Comparison of ENCODE assay signal across 14 cellular contexts in genomic region chr12:54191126-54191525, GRCh38. TPM values are rescaled to one million over a fixed set of nuclear protein-coding genes. Genes with fewer than 3 reads are reported as not detected.
A peak's percentile ranks its signal among the peaks of the same experiment; 100 is the strongest.
DNase-seq lines count a peak whose midpoint lies in the region; ATAC-seq, FAIRE-seq and TF ChIP-seq lines count a peak whose summit lies in the region.
"Had no signal": no experiment of that assay in that cellular context is flagged by ENCODE, and none has a peak within 500 bp of the region (broad histone marks: within the 10 kb centered on the region; RNA-seq: fewer than 3 reads in every experiment).

No MANE protein-coding gene starts in this region.

- no peak overlapping the region for H3K27ac ChIP-seq in ACC112 (ENCODE audit: low read depth, low read length)
- no peak overlapping the region for H3K27ac ChIP-seq in K562 (ENCODE audit: extremely low read depth, low read depth, low read length)
- H3K27ac ChIP-seq: tibial artery had no signal

- H3K27me3 Mint-ChIP-seq in nephron (ENCODE audit: low read depth): peaks cover 2% of the 10 kb centered on the region

- H3K4me3 ChIP-seq in ACC112 (ENCODE audit: low read depth, low read length) (no peak overlapping the region), K562 (no peak overlapping the region)
- H3K4me3 ChIP-seq: tibial artery had no signal

- H3K9me3 ChIP-seq in K562 (replicated peaks; ENCODE audit: control insufficient read depth, insufficient read depth, low read depth, low read length): no peaks in the 10 kb centered on the region
- H3K9me3 ChIP-seq: tibial artery had no signal

- H3K4me2 ChIP-seq in K562 (ENCODE audit: insufficient read depth, low read length): no peak overlapping the region

- H3K4me3 Mint-ChIP-seq in nephron: peak overlapping the region in 2 of 3 experiments; percentile 12 to 63
- H3K4me3 Mint-ChIP-seq: activated CD4-positive, alpha-beta T cell treated with anti-CD3 and anti-CD28 coated beads for 36 hours; central memory CD8-positive, alpha-beta T cell; memory B cell had no signal

- H2AFZ ChIP-seq in ACC112 (ENCODE audit: low read length, unreplicated experiment) (peak overlapping the region; percentile 64), K562 (ENCODE audit: low read depth, low read length) (peak overlapping the region; percentile 14)

- H3K9me3 Mint-ChIP-seq in nephron: no peaks in the 10 kb centered on the region
- H3K9me3 Mint-ChIP-seq: central memory CD8-positive, alpha-beta T cell; memory B cell had no signal

- in situ Hi-C loops in K562 (cut with MboI): loop anchor here (10.0 kb wide), 1 partner anchor 166 kb away; the partner anchor contains the start of gene HOXC6

- TF ChIP-seq CTCF in K562 (IDR thresholded peaks at IDR 0.05 in 2 of 3, conservative IDR thresholded peaks at IDR 0.05 in 1 of 3; ENCODE audit: insufficient read depth in 2 of 3, low read depth in 1 of 3, low read length in 3 of 3): no peak
- TF ChIP-seq CTCF in nephron (IDR thresholded peaks at IDR 0.05; ENCODE audit: unreplicated experiment in 3 of 3): no peak

- H3K36me3 ChIP-seq in ACC112 (ENCODE audit: insufficient read depth, low read length): no peaks in the 10 kb centered on the region; the same call in none of the 2 replicates
- H3K36me3 ChIP-seq in K562 (ENCODE audit: control insufficient read depth, insufficient read depth, low read length): peaks cover 13% of the 10 kb centered on the region

- no peak for ATAC-seq in K562

- FAIRE-seq in K562 (lab: Jason Lieb, UNC) (no peak), urothelium cell line (lab: Jason Lieb, UNC) (no peak)
- FAIRE-seq: H54, kidney had no signal

- H3K79me2 ChIP-seq in ACC112 (ENCODE audit: control insufficient read depth, insufficient read depth, low read length, unreplicated experiment) (peaks cover 10% of the 10 kb centered on the region), K562 (ENCODE audit: control insufficient read depth, insufficient read depth, low read length) (peaks cover 14% of the 10 kb centered on the region)

- peak overlapping the region in 1 of 2 experiments; percentile 37; a peak in 1 of 4 replicates for H3K9ac ChIP-seq in K562 (ENCODE audit: insufficient read depth in 1 of 2, low read depth in 2 of 2, low read length in 2 of 2)

- 40% methylated on average over 4 of the region's 4 CpGs for WGBS in K562 (ENCODE audit: insufficient coverage, low coverage, missing lambda C conversion rate)

- peaks cover 62% of the 10 kb centered on the region for H3K4me1 Mint-ChIP-seq in nephron

- H3K9me1 ChIP-seq in K562 (ENCODE audit: control insufficient read depth, insufficient read depth, low read length): no peaks in the 10 kb centered on the region

- H3K4me1 ChIP-seq in ACC112 (ENCODE audit: control insufficient read depth, insufficient read depth, low read length, unreplicated experiment): peaks cover 16% of the 10 kb centered on the region
- peaks cover 22 to 25% of the 10 kb centered on the region in 2 experiments for H3K4me1 ChIP-seq in K562 (replicated peaks in 1 of 2; ENCODE audit: control insufficient read depth in 2 of 2, insufficient read depth in 2 of 2, low read length in 2 of 2)

- peak; percentile 41 for DNase-seq in HS-5 (ENCODE audit: low read depth)
- DNase-seq in K562 (ENCODE audit: extremely low read depth in 1 of 4, low spot score in 3 of 4): no peak
- DNase-seq in islet precursor cell: no peak
- DNase-seq in activated naive CD4-positive, alpha-beta T cell treated with anti-CD3 and anti-CD28 coated beads, Interleukin-2, amount 50 U/mL, for 16 hours: no peak
- DNase-seq in NCI-H1092 (lab: John Stamatoyannopoulos, UW): no peak
- DNase-seq in urothelium cell line (ENCODE audit: low spot score): no peak

- intact Hi-C loops in K562 (cut with micrococcal nuclease): loop anchor here (1.0 to 2.0 kb wide), 3 partner anchors 54 to 185 kb away; no protein-coding TSS in a partner anchor

- no peak for TF ChIP-seq POLR2A in K562 (conservative IDR thresholded peaks at IDR 0.05)

- peak overlapping the region; percentile 25 to 88 (median 63) for H3K27ac Mint-ChIP-seq in nephron
- H3K27ac Mint-ChIP-seq: activated CD4-positive, alpha-beta T cell treated with anti-CD3 and anti-CD28 coated beads for 36 hours; memory B cell had no signal

- no peak for TF ChIP-seq EP300 in K562 (IDR thresholded peaks at IDR 0.05; ENCODE audit: low read length)

- H4K20me1 ChIP-seq in K562 (replicated peaks; ENCODE audit: control insufficient read depth, insufficient read depth, low read length): no peaks in the 10 kb centered on the region

- CTCF ChIA-PET in K562 (lab: Yijun Ruan, JAX; ENCODE audit: low intra/inter-chr PET ratio): interaction anchor here (1.0 to 2.3 kb wide), 6 partner anchors 10 to 206 kb away, joined by 3 to 27 read pairs (median 8); partner anchors contain the start of genes HOXC10 and HOXC5

- no TSS peak for BruUV-seq in K562 (replicated peaks; lab: Mats Ljungman, UMichigan)

- POLR2A ChIA-PET in K562 (lab: Yijun Ruan, JAX): interaction anchor here (0.5 to 1.5 kb wide), 5 partner anchors 11 to 191 kb away, joined by 3 read pairs; partner anchors contain the start of gene HOXC9

- H3K36me3 Mint-ChIP-seq in nephron (ENCODE audit: low read depth): peaks cover under 1% of the 10 kb centered on the region

- no peak for TF ChIP-seq RAD21 in K562 (CRISPR knock-in tag; conservative IDR thresholded peaks at IDR 0.05 in 1 of 2, IDR thresholded peaks at IDR 0.05 in 1 of 2)

- H3K27me3 ChIP-seq in ACC112 (ENCODE audit: insufficient read depth, low read length) (no peaks in the 10 kb centered on the region), K562 (ENCODE audit: control insufficient read depth in 2 of 2, insufficient read depth in 2 of 2, low read length in 2 of 2) (no peaks in the 10 kb centered on the region)

TF ChIP-seq in K562, 482 proteins besides CTCF, POLR2A, EP300 and RAD21:
- TF ChIP-seq CHD2 (IDR thresholded peaks at IDR 0.05; ENCODE audit: low read depth, low read length): no peak
- no peak for TF ChIP-seq ZNF507 (tag; conservative IDR thresholded peaks at IDR 0.05)
- TF ChIP-seq KDM2B (CRISPR knock-in tag; IDR thresholded peaks at IDR 0.05): no peak
- no peak for TF ChIP-seq NFE2L1 (tag; IDR thresholded peaks at IDR 0.05; ENCODE audit: borderline replicate concordance, low read depth)
- TF ChIP-seq MLX (CRISPR knock-in tag; conservative IDR thresholded peaks at IDR 0.05): no peak
- no peak for TF ChIP-seq CREM (IDR thresholded peaks at IDR 0.05; ENCODE audit: low read depth)
- no peak for TF ChIP-seq ZNF146 (CRISPR knock-in tag; IDR thresholded peaks at IDR 0.05; ENCODE audit: unreplicated experiment)
- TF ChIP-seq ERF (CRISPR knock-in tag; IDR thresholded peaks at IDR 0.05): no peak
- no peak for TF ChIP-seq NCOR1 (IDR thresholded peaks at IDR 0.05)
- TF ChIP-seq FOXJ3 (CRISPR knock-in tag; IDR thresholded peaks at IDR 0.05): no peak
- TF ChIP-seq POU5F1 (IDR thresholded peaks at IDR 0.05; ENCODE audit: borderline replicate concordance, low read depth, low read length, partially characterized antibody): no peak
- no peak for TF ChIP-seq THAP7 (CRISPR knock-in tag; IDR thresholded peaks at IDR 0.05)
- no peak for TF ChIP-seq NCOA1 (IDR thresholded peaks at IDR 0.05; ENCODE audit: low read depth)
- TF ChIP-seq ZNF282 (CRISPR knock-in tag; IDR thresholded peaks at IDR 0.05): no peak

RNA-seq across cellular contexts. Expression of gene SMUG1, which starts 2.3 kb away (rescaled TPM):
- total RNA-seq in K562 (2011; cell fraction: chromatin; rRNA removed; ENCODE audit: low replicate concordance): 77.0 and 130 TPM in 2 replicates
- total RNA-seq in K562 (2011; cell fraction: nucleolus; rRNA removed): 72.5 and 74.4 TPM in 2 replicates
- 82.6 and 125 TPM in 2 replicates for total RNA-seq in K562 (2011; cell fraction: nucleoplasm; rRNA removed)
- 56.4 and 76.2 TPM in 2 replicates for total RNA-seq in K562 (2014; rRNA removed)
- total RNA-seq in K562 (2014; rRNA removed; fragmentation: Illumina TruSeq; extraction: Trizol): 29.7 and 38.1 TPM in 2 replicates
- total RNA-seq in K562 (2015; rRNA removed; fragmentation: Illumina TruSeq; extraction: Trizol): 42.5 and 48.4 TPM in 2 replicates
- total RNA-seq in K562 (2021): 39.4 and 42.4 TPM in 2 replicates
- 46.7 and 52.4 TPM in 2 replicates for polyA plus RNA-seq in K562 (2011; rRNA removed)
- 63.4 and 94.3 TPM in 2 replicates for polyA plus RNA-seq in K562 (2011; cell fraction: cytosol; rRNA removed)
- polyA plus RNA-seq in K562 (2011; cell fraction: nucleus; rRNA removed): 52.4 and 68.5 TPM in 2 replicates
- polyA plus RNA-seq in K562 (2012): 46.0 and 46.7 TPM in 2 replicates
- 49.8 and 55.3 TPM in 2 replicates for polyA plus RNA-seq in K562 (2014; fragmentation: Illumina TruSeq; extraction: Trizol)
- polyA plus RNA-seq in K562 (2014; fragmentation: Nextera tagmentation; extraction: Ambion mirVana): 100 to 1,000 TPM; 106 to 117 TPM
- polyA plus RNA-seq in K562 (2014; rRNA removed): 56.6 and 84.5 TPM in 2 replicates
- 28.5 and 29.1 TPM in 2 replicates for polyA minus RNA-seq in K562 (2011; rRNA and poly(A)+ RNA removed)
- 15.2 and 20.5 TPM in 2 replicates for polyA minus RNA-seq in K562 (2011; cell fraction: cytosol; rRNA and poly(A)+ RNA removed)
- 27.1 and 36.1 TPM in 2 replicates for polyA minus RNA-seq in K562 (2011; cell fraction: nucleus; rRNA and poly(A)+ RNA removed)
